ENCODE assay signal across 1 cellular context in the genomic region with DNA sequence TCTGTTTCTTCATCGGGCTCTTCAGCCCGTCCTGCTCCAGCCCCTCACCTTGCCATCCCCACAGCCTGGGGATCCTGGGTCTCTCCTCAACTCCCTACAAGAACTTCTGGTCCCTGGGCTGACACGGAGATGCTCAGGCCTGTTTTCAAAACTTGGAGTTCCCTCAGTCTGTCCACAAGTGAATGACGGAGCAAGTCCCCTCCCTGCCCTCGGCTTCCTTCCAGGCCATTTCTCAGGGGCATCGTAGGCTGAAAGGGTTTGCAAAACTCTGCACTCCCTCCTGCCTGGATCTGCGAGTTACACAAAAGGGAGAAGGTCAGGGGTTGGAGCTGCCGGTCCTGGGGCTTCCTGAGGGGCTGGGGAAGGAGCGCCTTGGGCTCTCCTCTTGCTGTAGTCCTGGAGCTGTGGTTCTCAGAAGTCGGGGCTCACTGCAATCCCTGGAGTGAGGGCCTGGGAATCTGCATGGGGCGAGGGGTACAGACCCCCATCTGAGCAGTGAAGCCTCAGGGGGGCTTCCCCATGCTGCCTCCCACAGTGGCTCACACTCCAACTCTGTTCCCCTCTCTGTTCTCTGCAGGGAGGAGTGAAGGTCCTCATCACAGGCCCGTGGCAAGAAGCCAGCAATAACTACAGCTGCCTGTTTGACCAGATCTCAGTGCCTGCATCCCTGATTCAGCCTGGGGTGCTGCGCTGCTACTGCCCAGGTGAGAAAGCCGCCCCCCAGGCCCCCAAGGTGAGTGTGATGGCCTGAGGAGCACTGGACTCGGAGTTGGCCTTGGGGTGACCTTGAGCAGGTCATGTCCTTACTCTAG.
TF ChIP-seq lines count a peak whose summit lies in the region.

No MANE protein-coding gene starts in this region.

TF ChIP-seq in K562, 482 proteins besides CTCF, POLR2A, EP300 and RAD21 (continued from another document):
- TF ChIP-seq, protein P1, sequence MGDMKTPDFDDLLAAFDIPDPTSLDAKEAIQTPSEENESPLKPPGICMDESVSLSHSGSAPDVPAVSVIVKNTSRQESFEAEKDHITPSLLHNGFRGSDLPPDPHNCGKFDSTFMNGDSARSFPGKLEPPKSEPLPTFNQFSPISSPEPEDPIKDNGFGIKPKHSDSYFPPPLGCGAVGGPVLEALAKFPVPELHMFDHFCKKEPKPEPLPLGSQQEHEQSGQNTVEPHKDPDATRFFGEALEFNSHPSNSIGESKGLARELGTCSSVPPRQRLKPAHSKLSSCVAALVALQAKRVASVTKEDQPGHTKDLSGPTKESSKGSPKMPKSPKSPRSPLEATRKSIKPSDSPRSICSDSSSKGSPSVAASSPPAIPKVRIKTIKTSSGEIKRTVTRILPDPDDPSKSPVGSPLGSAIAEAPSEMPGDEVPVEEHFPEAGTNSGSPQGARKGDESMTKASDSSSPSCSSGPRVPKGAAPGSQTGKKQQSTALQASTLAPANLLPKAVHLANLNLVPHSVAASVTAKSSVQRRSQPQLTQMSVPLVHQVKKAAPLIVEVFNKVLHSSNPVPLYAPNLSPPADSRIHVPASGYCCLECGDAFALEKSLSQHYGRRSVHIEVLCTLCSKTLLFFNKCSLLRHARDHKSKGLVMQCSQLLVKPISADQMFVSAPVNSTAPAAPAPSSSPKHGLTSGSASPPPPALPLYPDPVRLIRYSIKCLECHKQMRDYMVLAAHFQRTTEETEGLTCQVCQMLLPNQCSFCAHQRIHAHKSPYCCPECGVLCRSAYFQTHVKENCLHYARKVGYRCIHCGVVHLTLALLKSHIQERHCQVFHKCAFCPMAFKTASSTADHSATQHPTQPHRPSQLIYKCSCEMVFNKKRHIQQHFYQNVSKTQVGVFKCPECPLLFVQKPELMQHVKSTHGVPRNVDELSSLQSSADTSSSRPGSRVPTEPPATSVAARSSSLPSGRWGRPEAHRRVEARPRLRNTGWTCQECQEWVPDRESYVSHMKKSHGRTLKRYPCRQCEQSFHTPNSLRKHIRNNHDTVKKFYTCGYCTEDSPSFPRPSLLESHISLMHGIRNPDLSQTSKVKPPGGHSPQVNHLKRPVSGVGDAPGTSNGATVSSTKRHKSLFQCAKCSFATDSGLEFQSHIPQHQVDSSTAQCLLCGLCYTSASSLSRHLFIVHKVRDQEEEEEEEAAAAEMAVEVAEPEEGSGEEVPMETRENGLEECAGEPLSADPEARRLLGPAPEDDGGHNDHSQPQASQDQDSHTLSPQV (IDR thresholded peaks at IDR 0.05) = no peak
- TF ChIP-seq NFIC (IDR thresholded peaks at IDR 0.05) = peak; percentile 52; the same call in 1 of the 2 replicates
- TF ChIP-seq, protein P2, sequence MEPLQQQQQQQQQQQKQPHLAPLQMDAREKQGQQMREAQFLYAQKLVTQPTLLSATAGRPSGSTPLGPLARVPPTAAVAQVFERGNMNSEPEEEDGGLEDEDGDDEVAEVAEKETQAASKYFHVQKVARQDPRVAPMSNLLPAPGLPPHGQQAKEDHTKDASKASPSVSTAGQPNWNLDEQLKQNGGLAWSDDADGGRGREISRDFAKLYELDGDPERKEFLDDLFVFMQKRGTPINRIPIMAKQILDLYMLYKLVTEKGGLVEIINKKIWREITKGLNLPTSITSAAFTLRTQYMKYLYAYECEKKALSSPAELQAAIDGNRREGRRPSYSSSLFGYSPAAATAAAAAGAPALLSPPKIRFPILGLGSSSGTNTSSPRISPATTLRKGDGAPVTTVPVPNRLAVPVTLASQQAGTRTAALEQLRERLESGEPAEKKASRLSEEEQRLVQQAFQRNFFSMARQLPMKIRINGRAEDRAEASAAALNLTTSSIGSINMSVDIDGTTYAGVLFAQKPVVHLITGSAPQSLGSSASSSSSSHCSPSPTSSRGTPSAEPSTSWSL (CRISPR knock-in tag; IDR thresholded peaks at IDR 0.05; ENCODE audit: borderline replicate concordance) = no peak
- no peak for TF ChIP-seq SP2 (IDR thresholded peaks at IDR 0.05; ENCODE audit: extremely low read depth, low read depth, low read length, poor library complexity, severe bottlenecking)
- TF ChIP-seq MECOM (CRISPR knock-in tag; IDR thresholded peaks at IDR 0.05) = no peak
